Comparison of ENCODE assay signal across 8 cellular contexts in genomic region chr20:44886276-44886671, GRCh38.
A peak's percentile ranks its signal among the peaks of the same experiment; 100 is the strongest.
DNase-seq lines count a peak whose midpoint lies in the region; ATAC-seq and TF ChIP-seq lines count a peak whose summit lies in the region.

No MANE protein-coding gene starts in this region.

- peak overlapping the region; percentile 89 for H3K4me2 ChIP-seq in BLaER1
- H3K4me2 ChIP-seq in KMS-11: peak overlapping the region; percentile 93

- H3K4me1 ChIP-seq in BLaER1 (peaks cover 40% of the 10 kb centered on the region), KMS-11 (ENCODE audit: low read depth, poor library complexity, severe bottlenecking) (peaks cover 47% of the 10 kb centered on the region)

- peaks cover 57% of the 10 kb centered on the region for H3K79me2 ChIP-seq in KMS-11 (ENCODE audit: insufficient read depth, low read depth)

- H3K4me1 Mint-ChIP-seq in nephron: peaks cover 49% of the 10 kb centered on the region

- peak overlapping the region; percentile 77 to 93 (median 85) for H3K27ac Mint-ChIP-seq in nephron

- peak overlapping the region; percentile 99 for H3K9ac ChIP-seq in BLaER1
- peak overlapping the region; percentile 87 for H3K9ac ChIP-seq in KMS-11

- H4K20me1 ChIP-seq in BLaER1 (peaks cover 56% of the 10 kb centered on the region), KMS-11 (ENCODE audit: insufficient read depth) (peaks cover 31% of the 10 kb centered on the region)

- peak overlapping the region; percentile 99 for H3K27ac ChIP-seq in BLaER1
- peak overlapping the region; percentile 73 for H3K27ac ChIP-seq in KMS-11
- peak overlapping the region; percentile 98 to 99 for H3K27ac ChIP-seq in coronary artery

- TF ChIP-seq CTCF in KMS-11 (conservative IDR thresholded peaks at IDR 0.05; ENCODE audit: low read depth, low read length): no peak; the same call in 1 of the 2 replicates
- TF ChIP-seq CTCF in coronary artery (IDR thresholded peaks at IDR 0.05): no peak
- TF ChIP-seq CTCF in nephron (IDR thresholded peaks at IDR 0.05; ENCODE audit: unreplicated experiment in 3 of 3): no peak

- peak overlapping the region; percentile 92 to 99 (median 99) for H3K4me3 Mint-ChIP-seq in nephron

- no peaks in the 10 kb centered on the region for H3K9me3 ChIP-seq in BLaER1

- H3K36me3 ChIP-seq in BLaER1 (peaks cover 8% of the 10 kb centered on the region; the same call in 1 of the 2 replicates), KMS-11 (ENCODE audit: insufficient read depth) (no peaks in the 10 kb centered on the region)

- peak overlapping the region; percentile 99 for H3K4me3 ChIP-seq in BLaER1
- peak overlapping the region; percentile 60 for H3K4me3 ChIP-seq in KMS-11 (IDR thresholded peaks at IDR 0.05; ENCODE audit: insufficient read depth, low read depth, low read length)
- peak overlapping the region; percentile 99 for H3K4me3 ChIP-seq in coronary artery

- H3K27me3 ChIP-seq in BLaER1 (no peaks in the 10 kb centered on the region), KMS-11 (ENCODE audit: insufficient read depth, low read depth) (no peaks in the 10 kb centered on the region)

- H3K27me3 Mint-ChIP-seq in nephron (ENCODE audit: low read depth): no peaks in the 10 kb centered on the region

- DNase-seq in coronary artery (ENCODE audit: low spot score) (no peak), DMS153 treated with DMSO at 0.1 percent for 48 hours (lab: John Stamatoyannopoulos, UW; ENCODE audit: unreplicated experiment) (no peak)

- peak overlapping the region; percentile 64; the same call in 1 of the 2 replicates for H2AFZ ChIP-seq in KMS-11 (ENCODE audit: low read depth)

- H3K36me3 Mint-ChIP-seq in nephron (ENCODE audit: low read depth): peaks cover 5% of the 10 kb centered on the region

- H3K9me3 Mint-ChIP-seq in nephron: no peaks in the 10 kb centered on the region

- ATAC-seq in HG03135 (IDR thresholded peaks at IDR 0.05; ENCODE audit: unreplicated experiment) (no peak), GM19463 (IDR thresholded peaks at IDR 0.05; ENCODE audit: unreplicated experiment) (no peak), HG03159 (IDR thresholded peaks at IDR 0.05; ENCODE audit: unreplicated experiment) (no peak)
